In the genomic region with DNA sequence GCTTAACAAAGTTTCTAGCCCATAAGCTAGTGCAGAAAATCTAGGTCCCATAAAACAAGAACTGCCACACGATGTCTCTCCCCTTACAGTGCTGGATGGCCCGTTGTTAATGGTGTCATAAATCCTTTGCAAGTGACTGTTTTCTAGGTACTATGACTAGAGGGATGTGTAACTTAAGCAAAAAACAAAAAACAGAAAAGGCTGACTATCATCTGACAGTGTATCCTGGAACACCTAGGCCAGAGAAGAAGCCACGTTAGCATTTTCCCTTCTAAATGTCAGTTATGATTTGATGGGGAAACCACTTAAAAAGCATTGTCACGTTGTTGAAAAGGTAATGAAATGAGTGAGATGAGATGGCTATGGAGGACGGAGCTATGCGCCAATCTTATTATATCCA, we compare ENCODE assay signal across 14 cellular contexts. TPM values are rescaled to one million over a fixed set of nuclear protein-coding genes. Genes with fewer than 3 reads are reported as not detected.
DNase-seq lines count a peak whose midpoint lies in the region; ATAC-seq and TF ChIP-seq lines count a peak whose summit lies in the region.
"Had no signal": no experiment of that assay in that cellular context is flagged by ENCODE, and none has a peak within 500 bp of the region (broad histone marks: within the 10 kb centered on the region; RNA-seq: fewer than 3 reads in every experiment).

No MANE protein-coding gene starts in this region.

- H3K36me3 ChIP-seq in BLaER1 treated with 17β-estradiol and CSF1 and Interleukin-3, amounts not matched to agents 10 nM and 100 nM: peaks cover 15 to 27% (median 25%) of the 10 kb centered on the region in 11 experiments
- H3K36me3 ChIP-seq in mesenchymal stem cell (ENCODE audit: control insufficient read depth in 1 of 2, insufficient read depth in 2 of 2, low read depth in 1 of 2, low read length in 2 of 2) (peaks cover 3 to 12% of the 10 kb centered on the region in 2 experiments), gastroesophageal sphincter (peaks cover 0 to 15% of the 10 kb centered on the region in 2 donors)

- no peak overlapping the region for H2BK120ac ChIP-seq in mesenchymal stem cell (ENCODE audit: low read depth, low read length)

- DNase-seq in HEK293T (ENCODE audit: extremely low spot score) (no peak), mesenchymal stem cell (no peak), foreskin fibroblast (no peak), C1 segment of cervical spinal cord (lab: John Stamatoyannopoulos, UW) (no peak)
- DNase-seq in activated CD4-positive, alpha-beta memory T cell treated with anti-CD3 and anti-CD28 coated beads for 36 hours: peak; percentile 67
- DNase-seq: left cardiac atrium, NCI-H1105, NCI-H774, nucleus accumbens had no signal

- H2BK15ac ChIP-seq in mesenchymal stem cell (ENCODE audit: low read depth, poor library complexity, severe bottlenecking): no peak overlapping the region

- TF ChIP-seq EP300 in gastroesophageal sphincter (IDR thresholded peaks at IDR 0.05): no peak

- H4K20me1 ChIP-seq in BLaER1 treated with 17β-estradiol and CSF1 and Interleukin-3, amounts not matched to agents 10 nM and 100 nM: peaks cover 0 to 54% (median 38%) of the 10 kb centered on the region in 11 experiments; a peak in 18 of 22 replicates

- H3K9ac ChIP-seq in BLaER1 treated with 17β-estradiol and CSF1 and Interleukin-3, amounts not matched to agents 10 nM and 100 nM: peak overlapping the region; percentile 3 to 52 (median 39); a peak in 14 of 22 replicates
- H3K9ac ChIP-seq in mesenchymal stem cell (ENCODE audit: low read length): peak overlapping the region; percentile 7

- H2AK5ac ChIP-seq in mesenchymal stem cell (ENCODE audit: low read length, severe bottlenecking): no peak overlapping the region

- WGBS in mesenchymal stem cell: 34% methylated on average over 3 of the region's 6 CpGs
- 67 to 80% methylated on average over 6 of the region's 6 CpGs for WGBS in gastroesophageal sphincter (ENCODE audit: low coverage in 1 of 2), 2 donors

- H3K4ac ChIP-seq in mesenchymal stem cell (ENCODE audit: low read depth in 1 of 2, low read length in 2 of 2): no peak overlapping the region

- peak overlapping the region; percentile 74 for H3K4me3 Mint-ChIP-seq in activated CD4-positive, alpha-beta memory T cell treated with anti-CD3 and anti-CD28 coated beads for 36 hours

- ATAC-seq in gastroesophageal sphincter: no peak
- ATAC-seq in GM21576 (IDR thresholded peaks at IDR 0.05; ENCODE audit: unreplicated experiment): no peak
- ATAC-seq: left cardiac atrium, SK-N-SH treated with all-trans-retinoic acid at 6 μM for 48 hours had no signal

- no peak overlapping the region for H2BK12ac ChIP-seq in mesenchymal stem cell (ENCODE audit: low read length in 2 of 2)

- H3K14ac ChIP-seq in mesenchymal stem cell (ENCODE audit: low read length in 2 of 2): no peak overlapping the region

- intact Hi-C loops in activated CD4-positive, alpha-beta memory T cell treated with anti-CD3 and anti-CD28 coated beads for 36 hours (cut with micrococcal nuclease): loop anchor here (1.0 to 5.0 kb wide), 4 partner anchors 10 to 1005 kb away; partner anchors contain the start of genes NOP58 and TMEM237

- H4K8ac ChIP-seq in mesenchymal stem cell (ENCODE audit: low read length): no peak overlapping the region

- peak overlapping the region in 1 of 2 experiments; percentile 62 for H3K18ac ChIP-seq in mesenchymal stem cell (ENCODE audit: low read depth in 1 of 2, low read length in 2 of 2)

- peaks cover 62 to 80% (median 69%) of the 10 kb centered on the region in 10 experiments for H3K4me1 ChIP-seq in BLaER1 treated with 17β-estradiol and CSF1 and Interleukin-3, amounts not matched to agents 10 nM and 100 nM
- H3K4me1 ChIP-seq in mesenchymal stem cell (ENCODE audit: control insufficient read depth, insufficient read depth, low read depth, low read length) (peaks cover 11% of the 10 kb centered on the region), gastroesophageal sphincter (peaks cover 0 to 30% (median 11%) of the 10 kb centered on the region in 3 donors)

- H3K27ac ChIP-seq in BLaER1 treated with 17β-estradiol and CSF1 and Interleukin-3, amounts not matched to agents 10 nM and 100 nM: peak overlapping the region in 7 of 11 experiments; percentile 10 to 58 (median 25); a peak in 10 of 22 replicates
- H3K27ac ChIP-seq in mesenchymal stem cell (ENCODE audit: low read length, poor library complexity, severe bottlenecking) (no peak overlapping the region), gastroesophageal sphincter (no peak overlapping the region)
- H3K27ac ChIP-seq: ascending aorta had no signal

- no peaks in the 10 kb centered on the region for H3K27me3 Mint-ChIP-seq in activated CD4-positive, alpha-beta memory T cell treated with anti-CD3 and anti-CD28 coated beads for 36 hours

- no peak overlapping the region for H4K91ac ChIP-seq in mesenchymal stem cell (ENCODE audit: low read length)

- no peak for TF ChIP-seq POLR2A in gastroesophageal sphincter (IDR thresholded peaks at IDR 0.05)

- no peak overlapping the region for H2AFZ ChIP-seq in mesenchymal stem cell (ENCODE audit: low read depth, low read length)

- no peak overlapping the region for H3K23ac ChIP-seq in mesenchymal stem cell (ENCODE audit: low read length in 2 of 2)

- H3K4me2 ChIP-seq in BLaER1 treated with 17β-estradiol and CSF1 and Interleukin-3, amounts not matched to agents 10 nM and 100 nM: peak overlapping the region; percentile 52 to 94 (median 78)
- H3K4me2 ChIP-seq in mesenchymal stem cell (ENCODE audit: low read length, poor library complexity, severe bottlenecking): no peak overlapping the region

- peaks cover 71% of the 10 kb centered on the region for H3K4me1 Mint-ChIP-seq in activated CD4-positive, alpha-beta memory T cell treated with anti-CD3 and anti-CD28 coated beads for 36 hours (ENCODE audit: low read depth)

- peak overlapping the region; percentile 95 for H3K27ac Mint-ChIP-seq in activated CD4-positive, alpha-beta memory T cell treated with anti-CD3 and anti-CD28 coated beads for 36 hours

- peaks cover 38% of the 10 kb centered on the region for H3K79me1 ChIP-seq in mesenchymal stem cell (replicated peaks; ENCODE audit: low read length, poor library complexity, severe bottlenecking)

- peaks cover 34% of the 10 kb centered on the region for H3K36me3 Mint-ChIP-seq in activated CD4-positive, alpha-beta memory T cell treated with anti-CD3 and anti-CD28 coated beads for 36 hours

- CTCF ChIA-PET in HEK293T (lab: Yijun Ruan, JAX): no interaction called here
- CTCF ChIA-PET in activated CD4-positive, alpha-beta memory T cell treated with anti-CD3 and anti-CD28 coated beads for 36 hours (lab: Charles Lee): interaction anchor here (0.6 to 8.9 kb wide), 11 partner anchors 9 to 374 kb away, joined by 3 to 120 read pairs (median 4); partner anchors contain the start of genes CASP10, NIF3L1 and PPIL3

- no peaks in the 10 kb centered on the region for H3K9me3 ChIP-seq in BLaER1 treated with 17β-estradiol and CSF1 and Interleukin-3, amounts not matched to agents 10 nM and 100 nM (replicated peaks in 1 of 11)
- H3K9me3 ChIP-seq in mesenchymal stem cell (ENCODE audit: control insufficient read depth, low read length) (no peaks in the 10 kb centered on the region), gastroesophageal sphincter (no peaks in the 10 kb centered on the region)
- H3K9me3 ChIP-seq: ascending aorta had no signal

- H3K9me3 Mint-ChIP-seq in activated CD4-positive, alpha-beta memory T cell treated with anti-CD3 and anti-CD28 coated beads for 36 hours: no peaks in the 10 kb centered on the region

- H3K27me3 ChIP-seq in BLaER1 treated with 17β-estradiol and CSF1 and Interleukin-3, amounts not matched to agents 10 nM and 100 nM: no peaks in the 10 kb centered on the region
- no peaks in the 10 kb centered on the region for H3K27me3 ChIP-seq in mesenchymal stem cell (ENCODE audit: control insufficient read depth in 1 of 2, insufficient read depth in 1 of 2, low read length in 2 of 2)
- H3K27me3 ChIP-seq in gastroesophageal sphincter: no peaks in the 10 kb centered on the region
- H3K27me3 ChIP-seq: ascending aorta had no signal

- peak overlapping the region in 6 of 10 experiments; percentile 12 to 46 (median 38); a peak in 7 of 20 replicates for H3K4me3 ChIP-seq in BLaER1 treated with 17β-estradiol and CSF1 and Interleukin-3, amounts not matched to agents 10 nM and 100 nM
- H3K4me3 ChIP-seq in mesenchymal stem cell (ENCODE audit: insufficient read depth in 1 of 2, low read depth in 1 of 2, low read length in 2 of 2) (no peak overlapping the region), gastroesophageal sphincter (no peak overlapping the region), foreskin fibroblast (ENCODE audit: low read depth in 1 of 2, low read length in 2 of 2) (no peak overlapping the region)

- POLR2A ChIA-PET in HEK293T (lab: Yijun Ruan, JAX): interaction anchor here (1.0 kb wide), 1 partner anchor 80 kb away, joined by 4 read pairs; the partner anchor contains the start of gene CASP10
- POLR2A ChIA-PET in activated CD4-positive, alpha-beta memory T cell treated with anti-CD3 and anti-CD28 coated beads for 36 hours (lab: Charles Lee): interaction anchor here (0.9 to 9.8 kb wide), 10 partner anchors 9 to 399 kb away, joined by 3 to 96 read pairs (median 13); partner anchors contain the start of genes CFLAR, CLK1, STRADB and TRAK2

- TF ChIP-seq CTCF in gastroesophageal sphincter (IDR thresholded peaks at IDR 0.05): no peak
- no peak for TF ChIP-seq CTCF in foreskin fibroblast (IDR thresholded peaks at IDR 0.05; ENCODE audit: low read depth, low read length)

- H2BK5ac ChIP-seq in mesenchymal stem cell (ENCODE audit: low read depth, low read length, poor library complexity, severe bottlenecking): no peak overlapping the region

TF ChIP-seq in HEK293T, 16 proteins besides CTCF, POLR2A, EP300 and RAD21:
- no peak for TF ChIP-seq ARNT (IDR thresholded peaks at IDR 0.05)
- TF ChIP-seq, protein P1, sequence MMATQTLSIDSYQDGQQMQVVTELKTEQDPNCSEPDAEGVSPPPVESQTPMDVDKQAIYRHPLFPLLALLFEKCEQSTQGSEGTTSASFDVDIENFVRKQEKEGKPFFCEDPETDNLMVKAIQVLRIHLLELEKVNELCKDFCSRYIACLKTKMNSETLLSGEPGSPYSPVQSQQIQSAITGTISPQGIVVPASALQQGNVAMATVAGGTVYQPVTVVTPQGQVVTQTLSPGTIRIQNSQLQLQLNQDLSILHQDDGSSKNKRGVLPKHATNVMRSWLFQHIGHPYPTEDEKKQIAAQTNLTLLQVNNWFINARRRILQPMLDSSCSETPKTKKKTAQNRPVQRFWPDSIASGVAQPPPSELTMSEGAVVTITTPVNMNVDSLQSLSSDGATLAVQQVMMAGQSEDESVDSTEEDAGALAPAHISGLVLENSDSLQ (IDR thresholded peaks at IDR 0.05): peak; percentile 84

RNA-seq across cellular contexts. Expression of gene CASP8, which starts 2.4 kb away (rescaled TPM):
- total RNA-seq in activated CD4-positive, alpha-beta memory T cell treated with anti-CD3 and anti-CD28 coated beads for 36 hours: 10 to 100 TPM; 55.9 to 56.3 TPM
- 12.5 TPM for polyA plus RNA-seq in mesenchymal stem cell (2013, experiment 1 of 2)
- 10.6 TPM for polyA plus RNA-seq in mesenchymal stem cell (2013, experiment 2 of 2)
- total RNA-seq in gastroesophageal sphincter: 10 to 100 TPM in 2 of 4 donors, 1 to 10 TPM in 2; 6.4 to 12.3 (median 10.0) TPM

Comparison
In these comparisons a context has a peak if more than half of its experiments do, and no peak if none do; other contexts are left out.
1. H3K27ac ChIP-seq: peak in BLaER1 treated with 17β-estradiol and CSF1 and Interleukin-3, amounts not matched to agents 10 nM and 100 nM (7 of 11); none in mesenchymal stem cell (single experiment) and gastroesophageal sphincter (0 of 4).
2. H3K4me3 ChIP-seq: peak in BLaER1 treated with 17β-estradiol and CSF1 and Interleukin-3, amounts not matched to agents 10 nM and 100 nM (6 of 10); none in mesenchymal stem cell (0 of 2), gastroesophageal sphincter (0 of 2) and foreskin fibroblast (0 of 2).
3. RNA of gene CASP8, which starts 2.4 kb away (total RNA-seq): 55.9 to 56.3 TPM in activated CD4-positive, alpha-beta memory T cell treated with anti-CD3 and anti-CD28 coated beads for 36 hours; 6.4 to 12.3 TPM in gastroesophageal sphincter; every median in the first group is over 4 times any median in the second.